In the genomic region with DNA sequence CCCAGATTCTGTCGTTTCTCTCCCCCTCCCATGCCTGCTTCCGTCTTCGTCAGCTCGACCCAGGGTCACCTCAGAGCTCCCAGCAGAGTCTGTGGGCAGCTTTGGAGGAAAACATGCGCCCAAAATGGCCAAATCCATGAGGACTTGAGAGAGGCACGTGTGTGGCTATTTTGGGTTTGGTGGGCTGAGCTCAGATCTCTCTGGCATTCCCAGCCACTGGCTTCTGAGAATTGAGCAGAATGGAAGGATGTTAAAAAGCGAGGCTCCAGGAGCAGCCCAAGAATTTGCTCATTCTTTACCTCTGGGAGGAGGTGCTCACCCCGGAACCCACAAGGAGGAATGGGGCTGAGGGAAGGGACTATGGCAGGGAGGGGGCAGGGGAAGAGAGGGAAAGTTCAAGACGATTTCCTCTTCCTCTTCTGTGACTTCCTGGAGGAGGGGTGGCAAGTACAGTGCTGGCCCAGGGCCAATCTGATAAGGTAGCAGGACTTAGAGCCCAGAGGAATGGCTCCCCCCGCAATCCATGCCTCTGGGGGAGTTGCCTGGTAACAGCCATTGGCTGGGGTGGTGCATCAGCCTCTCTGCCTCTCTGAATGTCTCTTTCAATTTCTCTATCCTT, we compare ENCODE assay signal across 10 cellular contexts. TPM values are rescaled to one million over a fixed set of nuclear protein-coding genes. Genes with fewer than 3 reads are reported as not detected.
DNase-seq lines count a peak whose midpoint lies in the region; ATAC-seq and TF ChIP-seq lines count a peak whose summit lies in the region.
"Had no signal": no experiment of that assay in that cellular context is flagged by ENCODE, and none has a peak within 500 bp of the region (broad histone marks: within the 10 kb centered on the region; RNA-seq: fewer than 3 reads in every experiment).

No MANE protein-coding gene starts in this region.

- peaks cover 6% of the 10 kb centered on the region; the same call in 2 of the 3 replicates for H3K4me1 Mint-ChIP-seq in GM23338
- H3K4me1 Mint-ChIP-seq in activated T-cell treated with anti-CD3 and anti-CD28 coated beads, Interleukin-2, amount 50 U/mL, for 24 hours (ENCODE audit: low read depth): peaks cover 10% of the 10 kb centered on the region
- H3K4me1 Mint-ChIP-seq in activated T-helper 2 cell treated with anti-CD3 and anti-CD28 coated beads, Interferon-gamma antibody, Interleukin-2, Interleukin-4, amounts not matched to agents 10 μg/mL and 5 μg/mL and 100 μg/mL, durations not matched to agents 14 hours and 24 hours and 36 hours (ENCODE audit: low read depth): no peaks in the 10 kb centered on the region

- ATAC-seq in GM23338 (peak; percentile 26; the same call in 2 of the 3 replicates), heart right ventricle (peak; percentile 80 to 94 (median 92)), HG02571 (IDR thresholded peaks at IDR 0.05; ENCODE audit: unreplicated experiment) (no peak)
- ATAC-seq: activated CD8-positive, alpha-beta T cell treated with anti-CD3 and anti-CD28 coated beads for 36 hours had no signal

- no peak overlapping the region for H3K4me3 Mint-ChIP-seq in GM23338
- no peak overlapping the region for H3K4me3 Mint-ChIP-seq in activated T-cell treated with anti-CD3 and anti-CD28 coated beads, Interleukin-2, amount 50 U/mL, for 24 hours
- H3K4me3 Mint-ChIP-seq in activated T-helper 2 cell treated with anti-CD3 and anti-CD28 coated beads, Interferon-gamma antibody, Interleukin-2, Interleukin-4, amounts not matched to agents 10 μg/mL and 5 μg/mL and 100 μg/mL, durations not matched to agents 14 hours and 24 hours and 36 hours (ENCODE audit: low read depth): no peak overlapping the region
- H3K4me3 Mint-ChIP-seq: activated CD8-positive, alpha-beta T cell treated with anti-CD3 and anti-CD28 coated beads for 36 hours had no signal

- no peak for TF ChIP-seq CTCF in GM23338 (conservative IDR thresholded peaks at IDR 0.05; ENCODE audit: low read depth in 2 of 2)
- TF ChIP-seq CTCF in WERI-Rb-1 (IDR thresholded peaks at IDR 0.05; ENCODE audit: low read depth, low read length): no peak
- no peak for TF ChIP-seq CTCF in heart right ventricle (IDR thresholded peaks at IDR 0.05)
- no peak for TF ChIP-seq CTCF in sigmoid colon (IDR thresholded peaks at IDR 0.05)

- H3K27ac ChIP-seq in GM23338 (ENCODE audit: low read depth) (no peak overlapping the region), WERI-Rb-1 (peak overlapping the region; percentile 39), heart right ventricle (peak overlapping the region; percentile 41 to 90 (median 78)), sigmoid colon (peak overlapping the region; percentile 49 to 62 (median 58))

- no peak for TF ChIP-seq POLR2A in sigmoid colon (IDR thresholded peaks at IDR 0.05)

- no peaks in the 10 kb centered on the region; the same call in 1 of the 2 replicates for H3K36me3 ChIP-seq in GM23338 (ENCODE audit: insufficient read depth)
- H3K36me3 ChIP-seq in WERI-Rb-1: no peaks in the 10 kb centered on the region; the same call in 1 of the 2 replicates
- H3K36me3 ChIP-seq in heart right ventricle: peaks cover 0 to 7% (median 0%) of the 10 kb centered on the region in 9 donors
- H3K36me3 ChIP-seq in sigmoid colon: no peaks in the 10 kb centered on the region

- no peak for DNase-seq in GM23338 (ENCODE audit: low spot score)
- no peak for DNase-seq in WERI-Rb-1
- DNase-seq in heart right ventricle: peak; percentile 79 to 92
- DNase-seq in sigmoid colon: no peak
- DNase-seq in activated T-cell treated with anti-CD3 and anti-CD28 coated beads, Interleukin-2, amount 50 U/mL, for 24 hours: no peak
- no peak for DNase-seq in activated T-helper 2 cell treated with anti-CD3 and anti-CD28 coated beads, Interferon-gamma antibody, Interleukin-2, Interleukin-4, amounts not matched to agents 10 μg/mL and 5 μg/mL and 100 μg/mL, durations not matched to agents 14 hours and 24 hours and 36 hours (ENCODE audit: low spot score)
- DNase-seq in activated gamma-delta T cell (lab: John Stamatoyannopoulos, UW): no peak
- DNase-seq: activated CD8-positive, alpha-beta T cell treated with anti-CD3 and anti-CD28 coated beads for 36 hours; foreskin melanocyte had no signal

- no peak overlapping the region for H3K4me2 ChIP-seq in GM23338

- H4K20me1 ChIP-seq in GM23338 (replicated peaks; ENCODE audit: insufficient read depth): no peaks in the 10 kb centered on the region

- WGBS in heart right ventricle, 2 donors: 2% methylated on average over 10 of the region's 10 CpGs
- 35 to 52% methylated on average over 10 of the region's 10 CpGs for WGBS in sigmoid colon, 2 donors

- TF ChIP-seq EP300 in sigmoid colon (IDR thresholded peaks at IDR 0.05): no peak

- H3K27me3 Mint-ChIP-seq in GM23338 (ENCODE audit: insufficient read depth, low read depth, poor library complexity): peaks cover 4% of the 10 kb centered on the region
- H3K27me3 Mint-ChIP-seq in activated T-cell treated with anti-CD3 and anti-CD28 coated beads, Interleukin-2, amount 50 U/mL, for 24 hours: peaks cover 3% of the 10 kb centered on the region
- H3K27me3 Mint-ChIP-seq in activated T-helper 2 cell treated with anti-CD3 and anti-CD28 coated beads, Interferon-gamma antibody, Interleukin-2, Interleukin-4, amounts not matched to agents 10 μg/mL and 5 μg/mL and 100 μg/mL, durations not matched to agents 14 hours and 24 hours and 36 hours (ENCODE audit: low read depth): no peaks in the 10 kb centered on the region
- H3K27me3 Mint-ChIP-seq: activated CD8-positive, alpha-beta T cell treated with anti-CD3 and anti-CD28 coated beads for 36 hours had no signal

- no peaks in the 10 kb centered on the region for H3K27me3 ChIP-seq in GM23338 (ENCODE audit: insufficient read depth)
- H3K27me3 ChIP-seq in WERI-Rb-1 (ENCODE audit: insufficient read depth, low read depth, severe bottlenecking): no peaks in the 10 kb centered on the region
- no peaks in the 10 kb centered on the region for H3K27me3 ChIP-seq in heart right ventricle
- no peaks in the 10 kb centered on the region for H3K27me3 ChIP-seq in sigmoid colon

- peaks cover 18% of the 10 kb centered on the region for H3K9me3 Mint-ChIP-seq in GM23338
- peaks cover 11% of the 10 kb centered on the region for H3K9me3 Mint-ChIP-seq in activated T-cell treated with anti-CD3 and anti-CD28 coated beads, Interleukin-2, amount 50 U/mL, for 24 hours
- peaks cover 18% of the 10 kb centered on the region for H3K9me3 Mint-ChIP-seq in activated T-helper 2 cell treated with anti-CD3 and anti-CD28 coated beads, Interferon-gamma antibody, Interleukin-2, Interleukin-4, amounts not matched to agents 10 μg/mL and 5 μg/mL and 100 μg/mL, durations not matched to agents 14 hours and 24 hours and 36 hours

- H3K4me3 ChIP-seq in GM23338 (no peak overlapping the region), WERI-Rb-1 (ENCODE audit: low read depth, low read length) (no peak overlapping the region), heart right ventricle (peak overlapping the region in 6 of 10 donors; percentile 9 to 33 (median 16)), sigmoid colon (no peak overlapping the region)

- no peak overlapping the region for H3K27ac Mint-ChIP-seq in GM23338
- no peak overlapping the region for H3K27ac Mint-ChIP-seq in activated T-cell treated with anti-CD3 and anti-CD28 coated beads, Interleukin-2, amount 50 U/mL, for 24 hours
- no peak overlapping the region for H3K27ac Mint-ChIP-seq in activated T-helper 2 cell treated with anti-CD3 and anti-CD28 coated beads, Interferon-gamma antibody, Interleukin-2, Interleukin-4, amounts not matched to agents 10 μg/mL and 5 μg/mL and 100 μg/mL, durations not matched to agents 14 hours and 24 hours and 36 hours
- H3K27ac Mint-ChIP-seq: activated CD8-positive, alpha-beta T cell treated with anti-CD3 and anti-CD28 coated beads for 36 hours had no signal

- H3F3A ChIP-seq in GM23338 (replicated peaks; ENCODE audit: low read depth): no peaks in the 10 kb centered on the region

- H3K9me3 ChIP-seq in WERI-Rb-1 (ENCODE audit: severe bottlenecking): peaks cover 9% of the 10 kb centered on the region
- peaks cover 0 to 9% (median 0%) of the 10 kb centered on the region in 11 donors for H3K9me3 ChIP-seq in heart right ventricle
- no peaks in the 10 kb centered on the region for H3K9me3 ChIP-seq in sigmoid colon

- H3K4me1 ChIP-seq in GM23338 (ENCODE audit: insufficient read depth): no peaks in the 10 kb centered on the region
- peaks cover 14 to 73% (median 67%) of the 10 kb centered on the region in 9 donors for H3K4me1 ChIP-seq in heart right ventricle
- H3K4me1 ChIP-seq in sigmoid colon: peaks cover 0 to 26% (median 17%) of the 10 kb centered on the region in 4 donors

- no peaks in the 10 kb centered on the region for H3K79me2 ChIP-seq in GM23338 (replicated peaks; ENCODE audit: insufficient read depth)

- H3K9me2 ChIP-seq in GM23338 (ENCODE audit: insufficient read depth): no peaks in the 10 kb centered on the region

- H2AFZ ChIP-seq in GM23338: no peak overlapping the region

- peaks cover 13% of the 10 kb centered on the region for H3K36me3 Mint-ChIP-seq in GM23338 (ENCODE audit: low read depth)
- H3K36me3 Mint-ChIP-seq in activated T-cell treated with anti-CD3 and anti-CD28 coated beads, Interleukin-2, amount 50 U/mL, for 24 hours (ENCODE audit: low read depth): no peaks in the 10 kb centered on the region
- no peaks in the 10 kb centered on the region for H3K36me3 Mint-ChIP-seq in activated T-helper 2 cell treated with anti-CD3 and anti-CD28 coated beads, Interferon-gamma antibody, Interleukin-2, Interleukin-4, amounts not matched to agents 10 μg/mL and 5 μg/mL and 100 μg/mL, durations not matched to agents 14 hours and 24 hours and 36 hours (ENCODE audit: low read depth)

- intact Hi-C loops in heart right ventricle (cut with DNase I): loop anchor here in 1 of 10 donors (2.0 kb wide), 1 partner anchor 18 kb away; no protein-coding TSS in a partner anchor
- intact Hi-C loops in sigmoid colon (cut with DNase I): no loop called here
- intact Hi-C loops in activated T-helper 2 cell treated with anti-CD3 and anti-CD28 coated beads, Interferon-gamma antibody, Interleukin-2, Interleukin-4, amounts not matched to agents 10 μg/mL and 5 μg/mL and 100 μg/mL, durations not matched to agents 14 hours and 24 hours and 36 hours (cut with micrococcal nuclease): no loop called here

TF ChIP-seq in GM23338, 12 proteins besides CTCF, POLR2A, EP300 and RAD21:
- TF ChIP-seq EZH2phosphoT487 (IDR thresholded peaks at IDR 0.05; ENCODE audit: unreplicated experiment): no peak

RNA-seq across cellular contexts. Expression of a gene that starts 20.1 kb away (rescaled TPM):
- 17.2 and 31.5 TPM in 2 replicates for total RNA-seq in GM23338 (2014; rRNA removed; shearing (Covaris generic))
- 5.1 and 6.0 TPM in 2 replicates for polyA plus RNA-seq in GM23338 (2016; fragmentation: Nextera tagmentation; extraction: Ambion mirVana)
- total RNA-seq in heart right ventricle: 100 to 1,000 TPM; 105 to 401 (median 299) TPM
- 10 to 100 TPM; 63.0 to 83.9 TPM for polyA plus RNA-seq in heart right ventricle
- total RNA-seq in sigmoid colon: 10 to 100 TPM; 18.2 to 28.0 (median 21.4) TPM
- 10 to 100 TPM in 1 of 3 donors, 1 to 10 TPM in 1, under 1 TPM in 1; 0.92 to 14.5 (median 2.4) TPM for polyA plus RNA-seq in sigmoid colon
- 0.18 and 0.48 TPM in 2 replicates for total RNA-seq in activated T-helper 2 cell treated with anti-CD3 and anti-CD28 coated beads, Interferon-gamma antibody, Interleukin-2, Interleukin-4, amounts not matched to agents 10 μg/mL and 5 μg/mL and 100 μg/mL, durations not matched to agents 14 hours and 24 hours and 36 hours

Comparison
In these comparisons a context has a peak if more than half of its experiments do, and no peak if none do; other contexts are left out.
1. DNase-seq: peak in heart right ventricle (2 of 2); none in GM23338 (single experiment), WERI-Rb-1 (single experiment), sigmoid colon (single experiment), activated T-cell treated with anti-CD3 and anti-CD28 coated beads, Interleukin-2, amount 50 U/mL, for 24 hours (single experiment), activated T-helper 2 cell treated with anti-CD3 and anti-CD28 coated beads, Interferon-gamma antibody, Interleukin-2, Interleukin-4, amounts not matched to agents 10 μg/mL and 5 μg/mL and 100 μg/mL, durations not matched to agents 14 hours and 24 hours and 36 hours (single experiment) and activated gamma-delta T cell (single experiment).
2. H3K4me3 ChIP-seq: peak in heart right ventricle (6 of 10); none in GM23338 (single experiment), WERI-Rb-1 (single experiment) and sigmoid colon (0 of 4).
3. RNA of a gene that starts 20.1 kb away (total RNA-seq): 105 to 401 TPM in heart right ventricle, 17.2 to 31.5 TPM in GM23338 and 18.2 to 28.0 TPM in sigmoid colon; 0.18 to 0.48 TPM in activated T-helper 2 cell treated with anti-CD3 and anti-CD28 coated beads, Interferon-gamma antibody, Interleukin-2, Interleukin-4, amounts not matched to agents 10 μg/mL and 5 μg/mL and 100 μg/mL, durations not matched to agents 14 hours and 24 hours and 36 hours; every median in the first group is over 10 times any median in the second.